Comparison of ENCODE assay signal across 9 cellular contexts in genomic region chr6:32974541-32975308, GRCh38. TPM values are rescaled to one million over a fixed set of nuclear protein-coding genes. Genes with fewer than 3 reads are reported as not detected.
DNase-seq lines count a peak whose midpoint lies in the region; ATAC-seq and TF ChIP-seq lines count a peak whose summit lies in the region.
"Had no signal": no experiment of that assay in that cellular context is flagged by ENCODE, and none has a peak within 500 bp of the region (broad histone marks: within the 10 kb centered on the region; RNA-seq: fewer than 3 reads in every experiment).

No MANE protein-coding gene starts in this region.

- 8% methylated on average over 12 of the region's 14 CpGs for WGBS in esophagus muscularis mucosa
- WGBS in psoas muscle, 3 donors: 6 to 15% (median 6%) methylated on average over 14 of the region's 14 CpGs

- peak overlapping the region in 1 of 4 donors; percentile 100 for H3K27ac ChIP-seq in Peyer's patch
- H3K27ac ChIP-seq in esophagus muscularis mucosa (replicated peaks in 1 of 4): peak overlapping the region in 3 of 4 donors; percentile 98 to 100 (median 100)
- H3K27ac ChIP-seq in psoas muscle: no peak overlapping the region

- DNase-seq in GM12864 (ENCODE audit: low read depth) (no peak), Peyer's patch (no peak), esophagus muscularis mucosa (ENCODE audit: extremely low spot score) (no peak), psoas muscle (no peak), DMS153 (lab: John Stamatoyannopoulos, UW) (no peak), omental fat pad (ENCODE audit: low spot score) (no peak), H4 (ENCODE audit: low spot score) (no peak), NCI-H1048 (lab: John Stamatoyannopoulos, UW) (no peak)

- TF ChIP-seq CTCF in GM12864 (IDR thresholded peaks at IDR 0.05; ENCODE audit: low read depth, low read length, missing control alignments): no peak
- TF ChIP-seq CTCF in Peyer's patch (IDR thresholded peaks at IDR 0.05): no peak
- no peak for TF ChIP-seq CTCF in esophagus muscularis mucosa (IDR thresholded peaks at IDR 0.05)
- no peak for TF ChIP-seq CTCF in psoas muscle (IDR thresholded peaks at IDR 0.05)
- TF ChIP-seq CTCF in omental fat pad (IDR thresholded peaks at IDR 0.05): no peak

- H3K4me1 ChIP-seq in Peyer's patch (peaks cover 0 to 51% (median 5%) of the 10 kb centered on the region in 4 donors), esophagus muscularis mucosa (peaks cover 33 to 54% (median 50%) of the 10 kb centered on the region in 4 donors), psoas muscle (peaks cover 34% of the 10 kb centered on the region)

- H3K36me3 ChIP-seq in Peyer's patch: peaks cover 0 to 64% (median 3%) of the 10 kb centered on the region in 3 donors
- H3K36me3 ChIP-seq in esophagus muscularis mucosa: peaks cover 50 to 76% (median 66%) of the 10 kb centered on the region in 4 donors
- peaks cover 26 to 76% of the 10 kb centered on the region in 2 donors for H3K36me3 ChIP-seq in psoas muscle (ENCODE audit: insufficient read depth in 1 of 2, low read depth in 1 of 2)

- ATAC-seq in psoas muscle: no peak
- ATAC-seq in omental fat pad (ENCODE audit: low FRiP score): no peak

- peak overlapping the region; percentile 90 for H3K4me3 ChIP-seq in GM12864 (ENCODE audit: low read depth, low read length)
- H3K4me3 ChIP-seq in Peyer's patch: peak overlapping the region; percentile 81 to 95 (median 90)
- H3K4me3 ChIP-seq in esophagus muscularis mucosa: peak overlapping the region; percentile 59 to 87 (median 76)
- H3K4me3 ChIP-seq in psoas muscle: peak overlapping the region; percentile 79

- H3K27me3 ChIP-seq in Peyer's patch (no peaks in the 10 kb centered on the region), esophagus muscularis mucosa (no peaks in the 10 kb centered on the region), psoas muscle (ENCODE audit: insufficient read depth in 3 of 3, low read length in 2 of 3) (no peaks in the 10 kb centered on the region)

- TF ChIP-seq POLR2A in Peyer's patch (IDR thresholded peaks at IDR 0.05) (no peak), esophagus muscularis mucosa (IDR thresholded peaks at IDR 0.05; ENCODE audit: low read depth) (no peak)

- intact Hi-C loops in esophagus muscularis mucosa (cut with DNase I) (loop anchor here (5.0 kb wide), 2 partner anchors 137 to 777 kb away; partner anchors contain the start of gene TAP2), psoas muscle (cut with DNase I) (loop anchor here (5.0 to 10.0 kb wide), 2 partner anchors 228 to 1160 kb away; partner anchors contain the start of genes HSD17B8 (in 1 of the 2), HSPA1A (in 1 of the 2), HSPA1L (in 1 of the 2) and RXRB (in 1 of the 2))

- no peak for TF ChIP-seq EP300 in esophagus muscularis mucosa (IDR thresholded peaks at IDR 0.05)

- no peaks in the 10 kb centered on the region for H3K9me3 ChIP-seq in Peyer's patch
- no peaks in the 10 kb centered on the region for H3K9me3 ChIP-seq in esophagus muscularis mucosa
- no peaks in the 10 kb centered on the region for H3K9me3 ChIP-seq in psoas muscle

RNA-seq across cellular contexts. Expression of gene BRD2, which starts 6.3 kb away (rescaled TPM):
- total RNA-seq in Peyer's patch (100 to 1,000 TPM; 146 to 525 (median 205) TPM), esophagus muscularis mucosa (100 to 1,000 TPM; 107 to 148 (median 118) TPM), psoas muscle (100 to 1,000 TPM in 3 of 4 donors, 10 to 100 TPM in 1; 70.0 to 135 (median 115) TPM), omental fat pad (100 to 1,000 TPM; 133 to 257 (median 154) TPM)
- polyA plus RNA-seq in psoas muscle: 10 to 100 TPM; 62.2 to 93.0 (median 64.4) TPM
- 52.2 and 57.6 TPM in 2 replicates for total RNA-seq in H4 (2014; rRNA removed; shearing (Covaris generic))

RNA-seq across cellular contexts. Expression of gene HLA-DMA, which starts 21.8 kb away (rescaled TPM):
- 10 to 100 TPM; 47.0 to 79.9 (median 62.1) TPM for total RNA-seq in Peyer's patch
- total RNA-seq in esophagus muscularis mucosa: 10 to 100 TPM; 17.2 to 26.0 (median 21.6) TPM
- total RNA-seq in psoas muscle: 10 to 100 TPM in 2 of 4 donors, 1 to 10 TPM in 2; 3.2 to 12.0 (median 9.4) TPM
- polyA plus RNA-seq in psoas muscle: 1 to 10 TPM; 6.3 to 7.4 (median 7.1) TPM
- 10 to 100 TPM; 27.6 to 81.7 (median 55.7) TPM for total RNA-seq in omental fat pad
- 10.3 and 13.0 TPM in 2 replicates for total RNA-seq in H4 (2014; rRNA removed; shearing (Covaris generic))

RNA-seq across cellular contexts. Expression of gene HLA-DMB, which starts 33.9 kb away (rescaled TPM):
- total RNA-seq in Peyer's patch (100 to 1,000 TPM in 1 of 4 donors, 10 to 100 TPM in 3; 59.4 to 199 (median 91.6) TPM), esophagus muscularis mucosa (10 to 100 TPM in 2 of 4 donors, 1 to 10 TPM in 2; 8.0 to 17.2 (median 11.0) TPM), psoas muscle (1 to 10 TPM; 1.4 to 7.6 (median 3.6) TPM), omental fat pad (10 to 100 TPM; 18.4 to 79.6 (median 35.0) TPM)
- 1 to 10 TPM; 2.8 to 3.1 (median 2.9) TPM for polyA plus RNA-seq in psoas muscle
- 4.5 and 4.6 TPM in 2 replicates for total RNA-seq in H4 (2014; rRNA removed; shearing (Covaris generic))

RNA-seq across cellular contexts. Expression of gene HLA-DOA, which starts 34.7 kb away (rescaled TPM):
- total RNA-seq in Peyer's patch (10 to 100 TPM in 1 of 4 donors, 1 to 10 TPM in 1, under 1 TPM in 1, not detected in 1; 0.95 to 26.4 (median 1.5) TPM), esophagus muscularis mucosa (10 to 100 TPM in 2 of 4 donors, 1 to 10 TPM in 2; 3.8 to 11.5 (median 8.3) TPM), psoas muscle (1 to 10 TPM in 2 of 4 donors, under 1 TPM in 2; 0.48 to 1.5 (median 0.85) TPM), omental fat pad (10 to 100 TPM in 2 of 4 donors, 1 to 10 TPM in 2; 1.0 to 20.8 (median 6.8) TPM)
- polyA plus RNA-seq in psoas muscle: under 1 TPM; 0.36 to 0.77 (median 0.58) TPM
- total RNA-seq in H4 (2014; rRNA removed; shearing (Covaris generic)): 0.14 TPM in 1 of 2 replicates, not detected in the other
- total RNA-seq: dermis blood vessel endothelial cell had no signal
